9 cellular contexts compared by ENCODE assay signal in genomic region chr12:122345042-122345441, GRCh38.
"Had no signal": no experiment of that assay in that cellular context is flagged by ENCODE, and none has a peak within 500 bp of the region (broad histone marks: within the 10 kb centered on the region; RNA-seq: fewer than 3 reads in every experiment).

No MANE protein-coding gene starts in this region.

- H3K4me1 Mint-ChIP-seq: IgD-negative memory B cell had no signal

- ATAC-seq: HCT116, HepG2 had no signal

- H3K27ac Mint-ChIP-seq: IgD-negative memory B cell had no signal

- DNase-seq: GM23248, GOT3, H7, KG1 had no signal

- H3K27me3 Mint-ChIP-seq: IgD-negative memory B cell had no signal

- H3K9me3 ChIP-seq: HAP-1 had no signal

- H3K4me3 Mint-ChIP-seq: IgD-negative memory B cell had no signal

- H3K9me3 Mint-ChIP-seq: IgD-negative memory B cell had no signal

- H3K27ac ChIP-seq: GM23248, HL-60 had no signal

- H3K4me3 ChIP-seq: GM23248, HAP-1 had no signal
